In the genomic region with DNA sequence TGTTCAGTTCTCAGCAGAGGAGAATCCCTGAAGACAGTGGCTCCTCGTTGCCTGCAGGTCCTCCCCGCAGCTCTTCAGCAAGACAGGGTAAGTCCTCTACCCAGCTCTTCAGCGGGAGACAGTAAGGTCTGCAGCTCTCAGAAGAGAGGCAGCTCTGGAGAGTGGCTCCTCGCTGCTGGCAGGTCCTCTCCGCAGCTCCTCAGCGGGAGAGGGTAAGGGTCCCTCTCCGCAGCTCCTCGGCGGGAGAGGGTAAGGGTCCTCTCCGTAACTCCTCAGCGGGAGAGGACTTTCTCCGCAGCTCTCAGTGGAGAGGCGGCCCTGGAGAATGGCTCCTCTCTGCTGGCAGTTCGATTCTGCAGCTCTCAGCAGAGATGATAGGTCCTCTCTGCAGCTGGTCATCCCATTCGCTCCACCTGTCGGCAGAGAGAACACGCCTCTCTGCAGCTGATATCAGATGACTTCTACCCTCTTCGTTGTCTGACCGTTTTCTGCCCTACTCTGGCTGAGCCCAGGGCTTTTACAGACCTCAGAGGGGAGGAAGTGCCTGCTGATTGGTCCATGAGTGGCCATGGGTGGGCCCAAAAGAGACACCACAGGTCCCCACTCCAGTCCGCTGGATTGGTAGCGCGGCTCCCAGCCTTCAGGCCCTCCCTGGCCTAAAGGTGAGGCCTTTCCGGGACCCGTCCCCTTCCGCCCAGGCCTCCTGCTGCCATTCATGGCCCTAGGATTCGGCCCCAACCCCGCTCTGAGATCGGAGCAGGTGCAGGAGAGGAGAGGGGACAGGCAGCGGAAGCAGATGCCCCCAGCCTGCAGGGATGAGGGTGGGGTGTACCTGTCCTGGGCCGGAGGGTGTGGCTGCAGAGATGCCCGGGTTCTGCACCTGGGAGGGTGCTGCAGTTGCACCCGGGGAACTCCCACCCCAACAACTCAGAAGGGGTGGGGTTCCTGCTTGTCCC, we compare ENCODE assay signal across 16 cellular contexts. TPM values are rescaled to one million over a fixed set of nuclear protein-coding genes. Genes with fewer than 3 reads are reported as not detected.
A peak's percentile ranks its signal among the peaks of the same experiment; 100 is the strongest.
DNase-seq lines count a peak whose midpoint lies in the region; ATAC-seq and TF ChIP-seq lines count a peak whose summit lies in the region.
"Had no signal": no experiment of that assay in that cellular context is flagged by ENCODE, and none has a peak within 500 bp of the region (broad histone marks: within the 10 kb centered on the region; RNA-seq: fewer than 3 reads in every experiment).

No MANE protein-coding gene starts in this region.

- intact Hi-C loops in left ventricle myocardium inferior (cut with micrococcal nuclease) = no loop called here
- intact Hi-C loops in upper lobe of right lung (cut with DNase I) = no loop called here

- H3F3A ChIP-seq in OCI-LY1 (ENCODE audit: insufficient read depth, low read length) = no peaks in the 10 kb centered on the region

- TF ChIP-seq CTCF in cardiac muscle cell (IDR thresholded peaks at IDR 0.05; ENCODE audit: low read depth, low read length) (no peak), left ventricle myocardium inferior (IDR thresholded peaks at IDR 0.05; ENCODE audit: borderline replicate concordance) (no peak), OCI-LY1 (IDR thresholded peaks at IDR 0.05; ENCODE audit: low read length) (no peak), upper lobe of right lung (IDR thresholded peaks at IDR 0.05) (no peak)

- H3K9me2 ChIP-seq in OCI-LY1 (ENCODE audit: low read depth, low read length) = no peaks in the 10 kb centered on the region

- peak in 1 of 2 donors; percentile 50 for DNase-seq in cardiac muscle cell (ENCODE audit: low read depth in 1 of 2, low spot score in 1 of 2)
- DNase-seq in left ventricle myocardium inferior = no peak
- no peak for DNase-seq in upper lobe of right lung
- DNase-seq in Ammon's horn (ENCODE audit: low spot score) = no peak
- DNase-seq in globus pallidus (ENCODE audit: low spot score) = no peak
- no peak for DNase-seq in C1 segment of cervical spinal cord (lab: John Stamatoyannopoulos, UW)
- DNase-seq: activated T-cell treated with anti-CD3 and anti-CD28 coated beads, Interleukin-2, amount 50 U/mL, for 1 hour; amygdala; NK-92 treated with Interleukin-12 subunit alpha and Interleukin-12 subunit beta, amount 100 ng/mL, for 24 hours; uterus had no signal

- H4K20me1 ChIP-seq in OCI-LY1 (ENCODE audit: insufficient read depth, low read length) = no peaks in the 10 kb centered on the region

- H3K4me3 ChIP-seq in cardiac muscle cell = peak overlapping the region; percentile 16
- H3K4me3 ChIP-seq in left ventricle myocardium inferior = no peak overlapping the region
- no peak overlapping the region for H3K4me3 ChIP-seq in OCI-LY1 (ENCODE audit: low read depth, low read length, poor library complexity, severe bottlenecking)
- H3K4me3 ChIP-seq in iPS-11a (ENCODE audit: low read depth, low read length) = peak overlapping the region; percentile 27
- no peak overlapping the region for H3K4me3 ChIP-seq in upper lobe of right lung
- H3K4me3 ChIP-seq: HAP-1, pancreas, uterus had no signal

- H3K9me3 ChIP-seq in cardiac muscle cell (ENCODE audit: low read depth) (no peaks in the 10 kb centered on the region), left ventricle myocardium inferior (replicated peaks) (no peaks in the 10 kb centered on the region), OCI-LY1 (ENCODE audit: low read length) (no peaks in the 10 kb centered on the region), upper lobe of right lung (no peaks in the 10 kb centered on the region)
- H3K9me3 ChIP-seq: HAP-1, pancreas, uterus had no signal

- H3K36me3 ChIP-seq in cardiac muscle cell = no peaks in the 10 kb centered on the region
- H3K36me3 ChIP-seq in left ventricle myocardium inferior = no peaks in the 10 kb centered on the region
- H3K36me3 ChIP-seq in OCI-LY1 (ENCODE audit: insufficient read depth, low read length) = no peaks in the 10 kb centered on the region
- H3K36me3 ChIP-seq in upper lobe of right lung = no peaks in the 10 kb centered on the region
- H3K36me3 ChIP-seq: HAP-1, pancreas, uterus had no signal

- H3K27me3 ChIP-seq in cardiac muscle cell (peaks cover 12% of the 10 kb centered on the region), left ventricle myocardium inferior (ENCODE audit: low read depth) (no peaks in the 10 kb centered on the region), OCI-LY1 (ENCODE audit: insufficient read depth, low read length) (no peaks in the 10 kb centered on the region), upper lobe of right lung (no peaks in the 10 kb centered on the region)
- H3K27me3 ChIP-seq: pancreas, uterus had no signal

- no peaks in the 10 kb centered on the region for H3K4me1 ChIP-seq in cardiac muscle cell (ENCODE audit: low read depth)
- H3K4me1 ChIP-seq in left ventricle myocardium inferior = no peaks in the 10 kb centered on the region
- peaks cover 8% of the 10 kb centered on the region for H3K4me1 ChIP-seq in OCI-LY1 (ENCODE audit: insufficient read depth, low read length, severe bottlenecking)
- H3K4me1 ChIP-seq in upper lobe of right lung = no peaks in the 10 kb centered on the region
- H3K4me1 ChIP-seq: pancreas, uterus had no signal

- H2AFZ ChIP-seq in OCI-LY1 (ENCODE audit: low read length) = no peak overlapping the region; the same call in 1 of the 2 replicates

- H3K27ac ChIP-seq in cardiac muscle cell = no peak overlapping the region
- H3K27ac ChIP-seq in left ventricle myocardium inferior (replicated peaks) = no peak overlapping the region
- no peak overlapping the region for H3K27ac ChIP-seq in OCI-LY1 (ENCODE audit: low read depth, low read length, poor library complexity, severe bottlenecking)
- H3K27ac ChIP-seq in upper lobe of right lung = no peak overlapping the region
- H3K27ac ChIP-seq: pancreas, uterus had no signal

- H3K4me2 ChIP-seq in OCI-LY1 (ENCODE audit: low read length) = peak overlapping the region; percentile 16; the same call in 1 of the 2 replicates

- no peak overlapping the region for H3K9ac ChIP-seq in OCI-LY1 (ENCODE audit: low read length)

- peak; percentile 12 for ATAC-seq in upper lobe of right lung
- ATAC-seq: activated CD4-positive, CD25-positive, alpha-beta regulatory T cell treated with anti-CD3 and anti-CD28 coated beads, Interleukin-2, amount 50 U/mL, for 24 hours; left lobe of liver; pancreas had no signal

- H3K79me2 ChIP-seq in OCI-LY1 (ENCODE audit: insufficient read depth, low read length) = no peaks in the 10 kb centered on the region

RNA-seq across cellular contexts. Expression of gene SHCBP1, which starts 11.9 kb away (rescaled TPM):
- total RNA-seq in cardiac muscle cell = 1.8 and 4.4 TPM in 2 replicates
- 4.7 and 10.5 TPM in 2 replicates for polyA plus RNA-seq in cardiac muscle cell
- total RNA-seq in left ventricle myocardium inferior = 0.44 TPM
- total RNA-seq in upper lobe of right lung = 1.0 TPM
- total RNA-seq: left lobe of liver had no signal

RNA-seq across cellular contexts. Expression of gene VPS35, which starts 55.9 kb away (rescaled TPM):
- total RNA-seq in cardiac muscle cell = 58.9 and 63.2 TPM in 2 replicates
- polyA plus RNA-seq in cardiac muscle cell = 111 and 146 TPM in 2 replicates
- total RNA-seq in left ventricle myocardium inferior = 74.6 TPM
- 87.6 TPM for total RNA-seq in upper lobe of right lung

RNA-seq across cellular contexts. Expression of gene ORC6, which starts 56.4 kb away (rescaled TPM):
- 19.1 and 32.6 TPM in 2 replicates for total RNA-seq in cardiac muscle cell
- polyA plus RNA-seq in cardiac muscle cell = 35.5 and 59.3 TPM in 2 replicates
- total RNA-seq in left ventricle myocardium inferior = 1.4 TPM
- 0.78 TPM for total RNA-seq in upper lobe of right lung

Comparison
In these comparisons a context has a peak if more than half of its experiments do, and no peak if none do; other contexts are left out.
1. H3K4me3 ChIP-seq: peak in cardiac muscle cell (single experiment) and iPS-11a (single experiment); none in left ventricle myocardium inferior (single experiment), OCI-LY1 (single experiment) and upper lobe of right lung (single experiment).